In genomic region chr5:127072861-127073846, GRCh38 we compare ENCODE assay signal across 1 cellular context.
TF ChIP-seq lines count a peak whose summit lies in the region.

TSS of gene C5orf63 (minus strand) at chr5:127073502. CDS start at chr5:127058995, 14,507 bp downstream.

TF ChIP-seq in H1, 55 proteins besides CTCF, POLR2A, EP300 and RAD21 (continued from another document):
- TF ChIP-seq CHD7 (IDR thresholded peaks at IDR 0.05; ENCODE audit: insufficient replicate concordance, low read length) = no peak
- peak; percentile 65 for TF ChIP-seq E2F6 (IDR thresholded peaks at IDR 0.05)
- no peak for TF ChIP-seq POU5F1 (IDR thresholded peaks at IDR 0.05; ENCODE audit: low read depth, low read length)
- TF ChIP-seq MAFK (IDR thresholded peaks at IDR 0.05; ENCODE audit: low read depth, low read length) = no peak
- no peak for TF ChIP-seq BRCA1 (IDR thresholded peaks at IDR 0.05; ENCODE audit: low read depth, low read length)
- no peak for TF ChIP-seq SUZ12 (IDR thresholded peaks at IDR 0.05; ENCODE audit: low read length)
- TF ChIP-seq SP2 (IDR thresholded peaks at IDR 0.05; ENCODE audit: low read length) = no peak
- TF ChIP-seq GABPA (IDR thresholded peaks at IDR 0.05; ENCODE audit: borderline replicate concordance, insufficient read depth, low read length) = peak; percentile 49; the same call in 1 of the 2 replicates
- TF ChIP-seq ZNF274 (IDR thresholded peaks at IDR 0.05; ENCODE audit: borderline replicate concordance, extremely low read depth, low read length) = no peak
- TF ChIP-seq CBX5 (IDR thresholded peaks at IDR 0.05; ENCODE audit: low read depth, low read length) = no peak
- no peak for TF ChIP-seq NRF1 (IDR thresholded peaks at IDR 0.05; ENCODE audit: low read depth, low read length)
- TF ChIP-seq SAP30 (IDR thresholded peaks at IDR 0.05; ENCODE audit: insufficient read depth, insufficient replicate concordance, low read length) = no peak
- peak; percentile 46 for TF ChIP-seq KDM4A (IDR thresholded peaks at IDR 0.05; ENCODE audit: low read depth, low read length, severe bottlenecking)
- no peak for TF ChIP-seq KDM5A (IDR thresholded peaks at IDR 0.05; ENCODE audit: low read length)
- TF ChIP-seq KDM1A (IDR thresholded peaks at IDR 0.05; ENCODE audit: borderline replicate concordance, low read length) = no peak
- TF ChIP-seq RXRA (IDR thresholded peaks at IDR 0.05; ENCODE audit: insufficient read depth, low read depth, low read length) = no peak
- TF ChIP-seq RNF2 (IDR thresholded peaks at IDR 0.05; ENCODE audit: borderline replicate concordance, low read depth, low read length, missing control alignments, poor library complexity, severe bottlenecking) = no peak
- peak; percentile 27 for TF ChIP-seq TAF7 (optimal IDR thresholded peaks at IDR 0.05; ENCODE audit: borderline replicate concordance, low read depth, low read length)
- no peak for TF ChIP-seq USF2 (IDR thresholded peaks at IDR 0.05; ENCODE audit: low read length)
- no peak for TF ChIP-seq TCF12 (IDR thresholded peaks at IDR 0.05; ENCODE audit: low read depth, low read length)
- TF ChIP-seq PHF8 (conservative IDR thresholded peaks at IDR 0.05; ENCODE audit: low read depth, low read length) = no peak
